Comparison of ENCODE assay signal across 5 cellular contexts in genomic region chr5:12477556-12477955, GRCh38.
"Had no signal": no experiment of that assay in that cellular context is flagged by ENCODE, and none has a peak within 500 bp of the region (broad histone marks: within the 10 kb centered on the region; RNA-seq: fewer than 3 reads in every experiment).

No MANE protein-coding gene starts in this region.

- DNase-seq: KBM-7, KG1 had no signal

- H3K4me2 ChIP-seq: KMS-11 had no signal

- H3K9ac ChIP-seq: KMS-11 had no signal

- H3K27ac ChIP-seq: HL-60, KMS-11 had no signal

- FAIRE-seq: HTR-8/SVneo had no signal
